Comparison of ENCODE assay signal across 1 cellular context in genomic region chr10:24723386-24723787, GRCh38.
TF ChIP-seq lines count a peak whose summit lies in the region.

No MANE protein-coding gene starts in this region.

TF ChIP-seq in K562, 482 proteins besides CTCF, POLR2A, EP300 and RAD21 (continued from another document):
- TF ChIP-seq ARNT (IDR thresholded peaks at IDR 0.05) (no peak), AFF4 (CRISPR knock-in tag; IDR thresholded peaks at IDR 0.05) (no peak), SUPT5H (IDR thresholded peaks at IDR 0.05) (no peak), ZNF347 (CRISPR knock-in tag; IDR thresholded peaks at IDR 0.05; ENCODE audit: low read depth) (no peak), RBFOX2 (IDR thresholded peaks at IDR 0.05; ENCODE audit: low read depth, low read length) (peak; percentile 16; the same call in 1 of the 2 replicates), ZNF277 (CRISPR knock-in tag; IDR thresholded peaks at IDR 0.05; ENCODE audit: borderline replicate concordance) (no peak), KAT8 (IDR thresholded peaks at IDR 0.05; ENCODE audit: low read depth) (no peak), TBP (optimal IDR thresholded peaks at IDR 0.05; ENCODE audit: low read depth, low read length) (no peak), PCBP1 (IDR thresholded peaks at IDR 0.05; ENCODE audit: low read depth, low read length, poor library complexity, severe bottlenecking) (no peak), COPS2 (conservative IDR thresholded peaks at IDR 0.05) (no peak), UBTF (IDR thresholded peaks at IDR 0.05; ENCODE audit: borderline replicate concordance in 1 of 2, low read depth in 2 of 2, low read length in 2 of 2) (peak in 1 of 2 experiments; percentile 83; a peak in 2 of 4 replicates), ATF2 (CRISPR knock-in tag; IDR thresholded peaks at IDR 0.05) (no peak), NFIX (CRISPR knock-in tag; IDR thresholded peaks at IDR 0.05; ENCODE audit: low read depth) (no peak), PHF20 (IDR thresholded peaks at IDR 0.05; ENCODE audit: partially characterized antibody) (no peak), U2AF1 (optimal IDR thresholded peaks at IDR 0.05; ENCODE audit: low read depth, low read length) (no peak), KDM5B (IDR thresholded peaks at IDR 0.05; ENCODE audit: insufficient replicate concordance, low read depth, low read length) (peak; percentile 1), ERF (CRISPR knock-in tag; IDR thresholded peaks at IDR 0.05) (no peak), SAFB (IDR thresholded peaks at IDR 0.05; ENCODE audit: borderline replicate concordance, low read depth, low read length) (no peak), U2AF2 (optimal IDR thresholded peaks at IDR 0.05; ENCODE audit: low read depth, low read length) (no peak), CBX5 (IDR thresholded peaks at IDR 0.05; ENCODE audit: borderline replicate concordance, low read depth) (no peak), ZNF12 (CRISPR knock-in tag; IDR thresholded peaks at IDR 0.05) (no peak), FOXP1 (CRISPR knock-in tag; IDR thresholded peaks at IDR 0.05) (no peak), PATZ1 (CRISPR knock-in tag; IDR thresholded peaks at IDR 0.05; ENCODE audit: borderline replicate concordance) (no peak), THAP12 (CRISPR knock-in tag; IDR thresholded peaks at IDR 0.05) (no peak), ZNF184 (CRISPR knock-in tag; IDR thresholded peaks at IDR 0.05) (no peak), E2F6 (IDR thresholded peaks at IDR 0.05; ENCODE audit: borderline replicate concordance in 1 of 2, extremely low read depth in 1 of 2, insufficient read depth in 1 of 2, insufficient read length in 1 of 2, low read depth in 1 of 2, low read length in 1 of 2, poor library complexity in 1 of 2, severe bottlenecking in 1 of 2) (peak in 1 of 2 experiments; percentile 23), SP1 (CRISPR knock-in tag; IDR thresholded peaks at IDR 0.05) (no peak), FOXJ3 (CRISPR knock-in tag; IDR thresholded peaks at IDR 0.05) (no peak), MAX (CRISPR knock-in tag; IDR thresholded peaks at IDR 0.05) (no peak)
